In genomic region chr6:144395014-144395413, GRCh38 we compare ENCODE assay signal across 31 cellular contexts.
DNase-seq lines count a peak whose midpoint lies in the region; ATAC-seq, FAIRE-seq and TF ChIP-seq lines count a peak whose summit lies in the region.
"Had no signal": no experiment of that assay in that cellular context is flagged by ENCODE, and none has a peak within 500 bp of the region (broad histone marks: within the 10 kb centered on the region; RNA-seq: fewer than 3 reads in every experiment).

No MANE protein-coding gene starts in this region.

- TF ChIP-seq POLR2A in A549 (IDR thresholded peaks at IDR 0.05; ENCODE audit: low read length) = no peak

- no peak for TF ChIP-seq CTCF in A549 (IDR thresholded peaks at IDR 0.05)
- TF ChIP-seq CTCF in fibroblast of pulmonary artery (IDR thresholded peaks at IDR 0.05; ENCODE audit: low read length, missing control alignments) = no peak
- TF ChIP-seq CTCF in MM.1S (IDR thresholded peaks at IDR 0.05; ENCODE audit: low read length) = no peak

- H2AFZ ChIP-seq in GM23248 (no peak overlapping the region), MM.1S (ENCODE audit: low read length) (no peak overlapping the region)
- H2AFZ ChIP-seq: GM23338 had no signal

- in situ Hi-C loops in GM23248 (cut with MboI) = no loop called here

- no peak for FAIRE-seq in A549 (lab: Jason Lieb, UNC)
- peak; percentile 53 for FAIRE-seq in RCC 7860 (lab: Jason Lieb, UNC)
- FAIRE-seq: GM18507 had no signal

- H3K4me3 ChIP-seq in A549 (no peak overlapping the region), GM23248 (no peak overlapping the region), fibroblast of pulmonary artery (replicated peaks; ENCODE audit: low read depth, low read length) (no peak overlapping the region), MM.1S (ENCODE audit: low read length) (no peak overlapping the region), SJCRH30 (no peak overlapping the region)
- H3K4me3 ChIP-seq: breast epithelium, coronary artery, GM23338, smooth muscle cell, transverse colon had no signal

- CTCF ChIA-PET in A549 (lab: Yijun Ruan, JAX) = no interaction called here

- H3K9ac ChIP-seq in GM23248 (no peak overlapping the region), MM.1S (ENCODE audit: low read length) (no peak overlapping the region)

- peak overlapping the region; percentile 25; the same call in 1 of the 3 replicates for H3K4me2 ChIP-seq in A549
- no peak overlapping the region for H3K4me2 ChIP-seq in GM23248 (ENCODE audit: unreplicated experiment)
- no peak overlapping the region for H3K4me2 ChIP-seq in MM.1S (ENCODE audit: low read depth, low read length)
- H3K4me2 ChIP-seq: GM23338, smooth muscle cell had no signal

- no peak for ATAC-seq in A549
- ATAC-seq: effector memory CD8-positive, alpha-beta T cell; esophagus mucosa; GM23338; naive thymus-derived CD8-positive, alpha-beta T cell had no signal

- H3K27ac ChIP-seq in A549 (no peak overlapping the region), GM23248 (no peak overlapping the region), substantia nigra (ENCODE audit: low read depth, low read length, poor library complexity, severe bottlenecking) (no peak overlapping the region), MM.1S (ENCODE audit: low read length) (no peak overlapping the region), SJCRH30 (no peak overlapping the region)
- H3K27ac ChIP-seq: breast epithelium, coronary artery, transverse colon had no signal

- H4K20me1 ChIP-seq in GM23248 (ENCODE audit: insufficient read depth) (0 out of 2 replicates have a peak, but pooled peaks cover 3% of the 10 kb centered on the region), MM.1S (ENCODE audit: insufficient read depth, low read length) (no peaks in the 10 kb centered on the region)

- H3F3A ChIP-seq in GM23248 (ENCODE audit: insufficient read depth) (peaks cover 6% of the 10 kb centered on the region), MM.1S (ENCODE audit: insufficient read depth, low read length) (no peaks in the 10 kb centered on the region)

- peaks cover 11% of the 10 kb centered on the region; the same call in 2 of the 3 replicates for H3K4me1 ChIP-seq in A549
- H3K4me1 ChIP-seq in GM23248 (ENCODE audit: insufficient read depth) = peaks cover 10% of the 10 kb centered on the region
- no peaks in the 10 kb centered on the region for H3K4me1 ChIP-seq in MM.1S (ENCODE audit: low read length)
- H3K4me1 ChIP-seq in SJCRH30 = no peaks in the 10 kb centered on the region
- H3K4me1 ChIP-seq: BE2C, breast epithelium had no signal

- no peak for DNase-seq in A549 (ENCODE audit: low read depth in 1 of 2, low spot score in 1 of 2)
- DNase-seq in GM23248 = peak; percentile 53
- DNase-seq in RCC 7860 (ENCODE audit: low spot score) = no peak
- peak; percentile 18 for DNase-seq in fibroblast of pulmonary artery (ENCODE audit: low read depth)
- DNase-seq in substantia nigra (lab: John Stamatoyannopoulos, UW) = no peak
- no peak for DNase-seq in MM.1S
- DNase-seq in NCI-H187 (lab: John Stamatoyannopoulos, UW) = no peak
- no peak for DNase-seq in SJCRH30
- DNase-seq: activated CD4-positive, CD25-positive, alpha-beta regulatory T cell treated with anti-CD3 and anti-CD28 coated beads, Interleukin-2, amount 50 U/mL, for 72 hours; activated CD8-positive, alpha-beta T cell treated with anti-CD3 and anti-CD28 coated beads for 36 hours; activated naive CD4-positive, alpha-beta T cell treated with anti-CD3 and anti-CD28 coated beads, Interleukin-2, amount 50 U/mL, for 16 hours; BE2C; DMS153; effector memory CD8-positive, alpha-beta T cell; GF-D8; hypothalamus; immature natural killer cell; naive thymus-derived CD8-positive, alpha-beta T cell; NCI-H1436 treated with DMSO at 0.1 percent for 48 hours; NCI-H2107; NCI-H774; retina; stimulated activated CD4-positive, alpha-beta T cell treated with anti-CD3 and anti-CD28 coated beads, Interleukin-1b, Interleukin-23, amount 100 ng/mL, for 48 hours; T-helper 2 cell; transverse colon had no signal

- TF ChIP-seq RAD21 in A549 (conservative IDR thresholded peaks at IDR 0.05 in 1 of 2, IDR thresholded peaks at IDR 0.05 in 1 of 2) = no peak

- H3K9me2 ChIP-seq in GM23248 (ENCODE audit: insufficient read depth) (no peaks in the 10 kb centered on the region), MM.1S (replicated peaks; ENCODE audit: insufficient read depth, low read length) (no peaks in the 10 kb centered on the region)

- TF ChIP-seq EP300 in A549 (IDR thresholded peaks at IDR 0.05) = no peak

- POLR2A ChIA-PET in A549 (lab: Yijun Ruan, JAX) = no interaction called here

- no peaks in the 10 kb centered on the region for H3K36me3 ChIP-seq in GM23248 (ENCODE audit: low read depth)
- H3K36me3 ChIP-seq in MM.1S (replicated peaks; ENCODE audit: insufficient read depth, low read length) = no peaks in the 10 kb centered on the region
- no peaks in the 10 kb centered on the region for H3K36me3 ChIP-seq in SJCRH30
- H3K36me3 ChIP-seq: BE2C, breast epithelium, transverse colon had no signal

- H3K27me3 ChIP-seq in GM23248 (replicated peaks; ENCODE audit: insufficient read depth) (no peaks in the 10 kb centered on the region), MM.1S (replicated peaks; ENCODE audit: insufficient read depth, low read length) (no peaks in the 10 kb centered on the region), SJCRH30 (no peaks in the 10 kb centered on the region)
- H3K27me3 ChIP-seq: BE2C, breast epithelium, transverse colon had no signal

- peaks cover 8% of the 10 kb centered on the region; the same call in 2 of the 3 replicates for H3K9me3 ChIP-seq in A549
- H3K9me3 ChIP-seq in GM23248 (ENCODE audit: low read depth) = no peaks in the 10 kb centered on the region
- no peaks in the 10 kb centered on the region for H3K9me3 ChIP-seq in MM.1S (replicated peaks; ENCODE audit: insufficient read depth, low read length)
- 0 out of 2 replicates have a peak, but pooled peaks cover 6% of the 10 kb centered on the region for H3K9me3 ChIP-seq in SJCRH30 (replicated peaks)
- H3K9me3 ChIP-seq: BE2C had no signal

- H3K79me2 ChIP-seq in GM23248 (ENCODE audit: insufficient read depth) (peaks cover 99% of the 10 kb centered on the region), MM.1S (ENCODE audit: low read length) (no peaks in the 10 kb centered on the region)

TF ChIP-seq in A549, 52 proteins besides CTCF, POLR2A, EP300 and RAD21:
- TF ChIP-seq FOSL2 (IDR thresholded peaks at IDR 0.05) (no peak), FOSL2 (CRISPR knock-in tag; IDR thresholded peaks at IDR 0.05) (peak; percentile 54; the same call in 1 of the 2 replicates), RARB (CRISPR knock-in tag; IDR thresholded peaks at IDR 0.05) (no peak)

Comparison
In these comparisons a context has a peak if more than half of its experiments do, and no peak if none do; other contexts are left out.
1. DNase-seq: peak in GM23248 (single experiment) and fibroblast of pulmonary artery (single experiment); none in A549 (0 of 2), RCC 7860 (single experiment), substantia nigra (0 of 49), MM.1S (single experiment), NCI-H187 (0 of 2) and SJCRH30 (0 of 2).